ENCODE assay signal across 8 cellular contexts in genomic region chr19:33374406-33374703, GRCh38. TPM values are rescaled to one million over a fixed set of nuclear protein-coding genes. Genes with fewer than 3 reads are reported as not detected.
A peak's percentile ranks its signal among the peaks of the same experiment; 100 is the strongest.
DNase-seq lines count a peak whose midpoint lies in the region; ATAC-seq and TF ChIP-seq lines count a peak whose summit lies in the region.

No MANE protein-coding gene starts in this region.

- H3K27me3 ChIP-seq in Panc1 (ENCODE audit: control insufficient read depth, insufficient read depth, low read length) (no peaks in the 10 kb centered on the region), vagina (no peaks in the 10 kb centered on the region)

- no peak for ATAC-seq in activated CD8-positive, alpha-beta memory T cell treated with anti-CD3 and anti-CD28 coated beads, Interleukin-2, amount 10 ng/mL, durations not matched to agents 7 days and 5 days
- no peak for ATAC-seq in Panc1
- no peak for ATAC-seq in mucosa of descending colon
- no peak for ATAC-seq in GM21423 (IDR thresholded peaks at IDR 0.05; ENCODE audit: unreplicated experiment)

- H3K9me3 Mint-ChIP-seq in activated CD8-positive, alpha-beta memory T cell treated with anti-CD3 and anti-CD28 coated beads, Interleukin-2, amount 10 ng/mL, durations not matched to agents 7 days and 5 days (ENCODE audit: low read depth) = no peaks in the 10 kb centered on the region

- POLR2A ChIA-PET in Panc1 (lab: Charles Lee) = interaction anchor here (0.6 kb wide), 4 partner anchors 56 to 940 kb away, joined by 3 to 6 read pairs (median 4); no protein-coding TSS in a partner anchor

- peaks cover 36% of the 10 kb centered on the region for H3K4me1 ChIP-seq in Panc1 (ENCODE audit: control insufficient read depth, insufficient read depth, low read length)
- H3K4me1 ChIP-seq in mucosa of descending colon (ENCODE audit: low read depth) = peaks cover 20% of the 10 kb centered on the region
- peaks cover 61% of the 10 kb centered on the region for H3K4me1 ChIP-seq in vagina

- H3K36me3 ChIP-seq in Panc1 (ENCODE audit: control insufficient read depth, insufficient read depth, low read length) (no peaks in the 10 kb centered on the region; the same call in 1 of the 2 replicates), mucosa of descending colon (ENCODE audit: low read depth) (peaks cover 3% of the 10 kb centered on the region), vagina (peaks cover 0 to 3% of the 10 kb centered on the region in 2 donors)

- no peak for TF ChIP-seq POLR2A in vagina (IDR thresholded peaks at IDR 0.05)

- H3K27me3 Mint-ChIP-seq in activated CD8-positive, alpha-beta memory T cell treated with anti-CD3 and anti-CD28 coated beads, Interleukin-2, amount 10 ng/mL, durations not matched to agents 7 days and 5 days = no peaks in the 10 kb centered on the region

- H3K36me3 Mint-ChIP-seq in activated CD8-positive, alpha-beta memory T cell treated with anti-CD3 and anti-CD28 coated beads, Interleukin-2, amount 10 ng/mL, durations not matched to agents 7 days and 5 days = peaks cover 17% of the 10 kb centered on the region

- in situ Hi-C loops in Panc1 (cut with HindIII; ENCODE audit: low pct_unique_long_range_greater_than_20kb, low sequenced_read_pairs) = no loop called here

- H3K4me3 Mint-ChIP-seq in activated CD8-positive, alpha-beta memory T cell treated with anti-CD3 and anti-CD28 coated beads, Interleukin-2, amount 10 ng/mL, durations not matched to agents 7 days and 5 days = peak overlapping the region; percentile 93

- intact Hi-C loops in Panc1 (cut with micrococcal nuclease; ENCODE audit: unreplicated experiment) (no loop called here), mucosa of descending colon (cut with DNase I, micrococcal nuclease) (loop anchor here (10.0 kb wide), 1 partner anchor 70 kb away; the partner anchor contains the start of gene CEBPA (in 2 of the 2)), vagina (cut with DNase I) (loop anchor here (5.0 kb wide), 1 partner anchor 72 kb away; the partner anchor contains the start of gene CEBPA)

- CTCF ChIA-PET in activated CD8-positive, alpha-beta memory T cell treated with anti-CD3 and anti-CD28 coated beads, Interleukin-2, amount 10 ng/mL, durations not matched to agents 7 days and 5 days (lab: Charles Lee) = interaction anchor here (0.6 to 2.9 kb wide), 9 partner anchors 8 to 903 kb away, joined by 3 to 9 read pairs (median 4); no protein-coding TSS in a partner anchor
- CTCF ChIA-PET in Panc1 (lab: Charles Lee) = interaction anchor here (1.2 kb wide), 1 partner anchor 42 kb away, joined by 3 read pairs; no protein-coding TSS in a partner anchor

- TF ChIP-seq CTCF in Panc1 (IDR thresholded peaks at IDR 0.05) (no peak), coronary artery (IDR thresholded peaks at IDR 0.05) (no peak), mucosa of descending colon (IDR thresholded peaks at IDR 0.05) (no peak), vagina (IDR thresholded peaks at IDR 0.05) (no peak), GM20000 (IDR thresholded peaks at IDR 0.05; ENCODE audit: extremely low read depth, missing control alignments) (no peak)

- DNase-seq in activated CD8-positive, alpha-beta memory T cell treated with anti-CD3 and anti-CD28 coated beads, Interleukin-2, amount 10 ng/mL, durations not matched to agents 7 days and 5 days = peak; percentile 42
- DNase-seq in activated CD8-positive, alpha-beta memory T cell treated with anti-CD3 and anti-CD28 coated beads, Interleukin-2, amount 50 U/mL, for 4 hours = no peak
- no peak for DNase-seq in Panc1 (ENCODE audit: low read depth, low spot score)
- no peak for DNase-seq in coronary artery (ENCODE audit: low spot score)
- DNase-seq in mucosa of descending colon = peak in 2 of 3 donors; percentile 51 to 56
- DNase-seq in vagina (ENCODE audit: extremely low spot score in 2 of 2) = no peak
- no peak for DNase-seq in GM20000 (ENCODE audit: low spot score)

- H3K9me3 ChIP-seq in Panc1 (ENCODE audit: control insufficient read depth, insufficient read depth, low read depth, low read length) (no peaks in the 10 kb centered on the region), mucosa of descending colon (no peaks in the 10 kb centered on the region), vagina (no peaks in the 10 kb centered on the region)

- H3K27ac ChIP-seq in Panc1 (ENCODE audit: low read length) = peak overlapping the region; percentile 92
- peak overlapping the region; percentile 84 to 98 for H3K27ac ChIP-seq in coronary artery
- H3K27ac ChIP-seq in vagina = peak overlapping the region; percentile 94

- peak overlapping the region; percentile 71 for H3K27ac Mint-ChIP-seq in activated CD8-positive, alpha-beta memory T cell treated with anti-CD3 and anti-CD28 coated beads, Interleukin-2, amount 10 ng/mL, durations not matched to agents 7 days and 5 days

- H3K4me1 Mint-ChIP-seq in activated CD8-positive, alpha-beta memory T cell treated with anti-CD3 and anti-CD28 coated beads, Interleukin-2, amount 10 ng/mL, durations not matched to agents 7 days and 5 days = peaks cover 44% of the 10 kb centered on the region

- BruUV-seq in Panc1 (replicated peaks; lab: Mats Ljungman, UMichigan) = no TSS peak

- H3K4me3 ChIP-seq in Panc1 (ENCODE audit: low read depth in 2 of 2, low read length in 2 of 2) = peak overlapping the region; percentile 88 to 96
- H3K4me3 ChIP-seq in coronary artery = peak overlapping the region; percentile 92
- H3K4me3 ChIP-seq in mucosa of descending colon = peak overlapping the region; percentile 87
- peak overlapping the region; percentile 64 to 83 for H3K4me3 ChIP-seq in vagina

RNA-seq across cellular contexts. Expression of gene CEBPG, which starts 0.8 kb away (rescaled TPM):
- total RNA-seq in activated CD8-positive, alpha-beta memory T cell treated with anti-CD3 and anti-CD28 coated beads, Interleukin-2, amount 10 ng/mL, durations not matched to agents 7 days and 5 days = 10 to 100 TPM; 22.2 to 27.1 TPM
- total RNA-seq in Panc1 (2021; ENCODE audit: unreplicated experiment) (41.5 TPM), mucosa of descending colon (10 to 100 TPM; 47.8 to 68.5 (median 58.2) TPM), vagina (20.9 TPM)
- 29.2 TPM for polyA plus RNA-seq in Panc1 (2012; ENCODE audit: insufficient read length)

Comparison
In these comparisons a context has a peak if more than half of its experiments do, and no peak if none do; other contexts are left out.
1. DNase-seq: peak in activated CD8-positive, alpha-beta memory T cell treated with anti-CD3 and anti-CD28 coated beads, Interleukin-2, amount 10 ng/mL, durations not matched to agents 7 days and 5 days (single experiment) and mucosa of descending colon (2 of 3); none in activated CD8-positive, alpha-beta memory T cell treated with anti-CD3 and anti-CD28 coated beads, Interleukin-2, amount 50 U/mL, for 4 hours (single experiment), Panc1 (single experiment), coronary artery (single experiment), vagina (0 of 2) and GM20000 (single experiment).
2. Peak in every context shown above with its lines, with median percentiles within 50 percentile points of each other: H3K27ac ChIP-seq and H3K4me3 ChIP-seq.